ENCODE assay signal across 1 cellular context in the genomic region with DNA sequence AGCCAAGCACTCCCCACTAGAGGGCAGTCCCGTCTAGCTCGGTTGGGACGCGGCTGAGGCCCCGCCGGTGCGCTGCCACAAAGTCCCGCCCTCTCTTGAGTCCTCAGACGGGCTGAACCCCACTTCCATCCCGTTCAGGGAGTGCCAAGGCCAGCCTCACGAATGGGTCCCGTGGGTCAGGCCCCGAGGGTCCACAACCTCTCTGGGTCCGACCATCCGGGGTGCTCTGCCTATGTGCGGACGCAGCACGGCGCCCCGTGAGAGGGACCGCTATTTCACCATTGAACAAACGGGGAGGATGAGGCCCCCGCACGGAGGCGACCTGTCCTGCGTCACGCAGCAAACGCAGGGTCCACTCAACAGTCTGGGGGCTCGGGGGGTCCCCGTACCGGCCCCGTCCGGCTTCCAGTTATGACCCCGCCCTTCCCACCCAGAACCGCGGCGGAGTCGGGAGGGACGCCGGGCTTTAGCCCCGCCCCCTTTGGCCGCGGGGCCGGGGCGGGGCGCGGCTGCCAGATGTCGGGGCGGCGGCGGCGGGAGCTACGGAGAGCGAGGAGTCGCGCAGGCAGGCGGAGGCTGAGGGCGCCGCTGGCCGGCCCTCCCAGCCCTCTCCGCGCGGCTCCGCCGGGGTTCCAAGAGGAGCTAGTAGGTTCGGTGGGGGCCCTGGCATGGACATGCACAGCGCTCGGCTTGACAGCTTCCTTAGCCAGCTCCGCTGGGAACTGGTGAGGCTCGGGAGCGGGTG.
TF ChIP-seq lines count a peak whose summit lies in the region.

A gene (plus strand): TSS at position 543 of the 745 bp plus-strand sequence. CDS start 132 bp downstream, at position 675.

TF ChIP-seq in H1, 55 proteins besides CTCF, POLR2A, EP300 and RAD21 (continued from another document):
- TF ChIP-seq SUZ12 (IDR thresholded peaks at IDR 0.05; ENCODE audit: low read length): no peak
- peak; percentile 35; the same call in 1 of the 2 replicates for TF ChIP-seq BACH1 (IDR thresholded peaks at IDR 0.05; ENCODE audit: low read length)
TF ChIP-seq in H1: peak in this region for 8.
